ENCODE assay signal across 8 cellular contexts in the genomic region with DNA sequence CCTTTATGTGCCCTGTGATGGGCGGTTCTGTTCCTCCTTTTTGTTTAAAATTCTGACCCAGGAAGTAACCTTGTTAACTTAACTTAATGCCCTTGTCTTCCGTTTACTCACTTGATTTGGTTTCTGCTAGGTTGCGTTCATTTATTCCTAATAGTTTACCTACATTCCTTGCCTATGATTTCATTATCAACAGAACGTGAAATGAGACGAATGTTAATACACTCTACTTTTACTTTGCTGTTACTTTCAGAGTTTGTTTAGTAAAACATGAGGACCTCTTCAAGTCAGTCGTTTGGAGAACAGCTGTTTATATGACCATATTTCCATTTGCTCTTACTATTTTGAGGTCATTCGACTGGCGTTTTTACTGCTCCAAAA. TPM values are rescaled to one million over a fixed set of nuclear protein-coding genes. Genes with fewer than 3 reads are reported as not detected.
A peak's percentile ranks its signal among the peaks of the same experiment; 100 is the strongest.
DNase-seq lines count a peak whose midpoint lies in the region; ATAC-seq, FAIRE-seq and TF ChIP-seq lines count a peak whose summit lies in the region.

No MANE protein-coding gene starts in this region.

- intact Hi-C loops in kidney (cut with DNase I): no loop called here

- FAIRE-seq in kidney (lab: Jason Lieb, UNC): no peak

- H3K36me3 ChIP-seq in kidney (ENCODE audit: control insufficient read depth in 1 of 2, insufficient read depth in 2 of 2, low read length in 2 of 2): peaks cover 0 to 2% of the 10 kb centered on the region in 2 donors
- no peaks in the 10 kb centered on the region for H3K36me3 ChIP-seq in thoracic aorta

- no peak for DNase-seq in activated CD4-positive, alpha-beta T cell treated with anti-CD3 and anti-CD28 coated beads, Interleukin-2, amount 10 ng/mL, durations not matched to agents 7 days and 5 days
- no peak for DNase-seq in activated CD4-positive, alpha-beta T cell treated with anti-CD3 and anti-CD28 coated beads for 4 hours
- no peak for DNase-seq in kidney
- no peak for DNase-seq in thoracic aorta (ENCODE audit: low spot score)
- DNase-seq in UCSD-AML1 (lab: John Stamatoyannopoulos, UW; ENCODE audit: unreplicated experiment): no peak

- H3K4me1 ChIP-seq in kidney (ENCODE audit: control insufficient read depth in 1 of 2, insufficient read depth in 1 of 2, low read depth in 1 of 2, low read length in 2 of 2): peaks cover 13 to 14% of the 10 kb centered on the region in 2 donors
- peaks cover 10 to 16% of the 10 kb centered on the region in 2 donors for H3K4me1 ChIP-seq in thoracic aorta (ENCODE audit: control insufficient read depth in 1 of 2, low read depth in 2 of 2)

- POLR2A ChIA-PET in activated CD4-positive, alpha-beta T cell treated with anti-CD3 and anti-CD28 coated beads, Interleukin-2, amount 10 ng/mL, durations not matched to agents 7 days and 5 days (lab: Charles Lee): interaction anchor here (1.5 kb wide), 1 partner anchor 9 kb away, joined by 4 read pairs; no protein-coding TSS in a partner anchor

- no peaks in the 10 kb centered on the region for H3K27me3 ChIP-seq in thoracic aorta (replicated peaks; ENCODE audit: insufficient read depth)

- H3K9me3 ChIP-seq in kidney (ENCODE audit: control insufficient read depth in 1 of 2, low read length in 2 of 2) (no peaks in the 10 kb centered on the region), thoracic aorta (no peaks in the 10 kb centered on the region)

- TF ChIP-seq CTCF in kidney (IDR thresholded peaks at IDR 0.05; ENCODE audit: borderline replicate concordance, extremely low read depth, insufficient read depth) (no peak), thoracic aorta (IDR thresholded peaks at IDR 0.05) (no peak)

- H3K27me3 Mint-ChIP-seq in activated CD4-positive, alpha-beta T cell treated with anti-CD3 and anti-CD28 coated beads, Interleukin-2, amount 10 ng/mL, durations not matched to agents 7 days and 5 days: no peaks in the 10 kb centered on the region
- no peaks in the 10 kb centered on the region for H3K27me3 Mint-ChIP-seq in activated naive CD8-positive, alpha-beta T cell

- H3K36me3 Mint-ChIP-seq in activated CD4-positive, alpha-beta T cell treated with anti-CD3 and anti-CD28 coated beads, Interleukin-2, amount 10 ng/mL, durations not matched to agents 7 days and 5 days (ENCODE audit: low read depth): peaks cover 11% of the 10 kb centered on the region
- no peaks in the 10 kb centered on the region for H3K36me3 Mint-ChIP-seq in activated naive CD8-positive, alpha-beta T cell

- ATAC-seq in thoracic aorta (ENCODE audit: insufficient number of reproducible peaks, low FRiP score, low read depth) (no peak), GM21528 (IDR thresholded peaks at IDR 0.05; ENCODE audit: low FRiP score, unreplicated experiment) (no peak), HG02642 (IDR thresholded peaks at IDR 0.05; ENCODE audit: poor library complexity, unreplicated experiment) (no peak)

- CTCF ChIA-PET in activated CD4-positive, alpha-beta T cell treated with anti-CD3 and anti-CD28 coated beads, Interleukin-2, amount 10 ng/mL, durations not matched to agents 7 days and 5 days (lab: Charles Lee): interaction anchor here (0.5 to 1.5 kb wide), 3 partner anchors 8 to 29 kb away, joined by 3 to 8 read pairs (median 3); no protein-coding TSS in a partner anchor

- peak overlapping the region; percentile 99 for H3K4me3 Mint-ChIP-seq in activated CD4-positive, alpha-beta T cell treated with anti-CD3 and anti-CD28 coated beads, Interleukin-2, amount 10 ng/mL, durations not matched to agents 7 days and 5 days
- peak overlapping the region; percentile 98 for H3K4me3 Mint-ChIP-seq in activated naive CD8-positive, alpha-beta T cell

- H3K27ac ChIP-seq in kidney (ENCODE audit: low read depth in 2 of 2, low read length in 2 of 2): peak overlapping the region; percentile 79 to 84
- peak overlapping the region; percentile 69 to 82 for H3K27ac ChIP-seq in thoracic aorta

- H3K27ac Mint-ChIP-seq in activated CD4-positive, alpha-beta T cell treated with anti-CD3 and anti-CD28 coated beads, Interleukin-2, amount 10 ng/mL, durations not matched to agents 7 days and 5 days: peak overlapping the region; percentile 95
- H3K27ac Mint-ChIP-seq in activated naive CD8-positive, alpha-beta T cell: peak overlapping the region; percentile 96

- H3K4me3 ChIP-seq in kidney (ENCODE audit: low read length in 2 of 2) (peak overlapping the region; percentile 96 to 98), thoracic aorta (peak overlapping the region; percentile 91)

- H3K4me1 Mint-ChIP-seq in activated CD4-positive, alpha-beta T cell treated with anti-CD3 and anti-CD28 coated beads, Interleukin-2, amount 10 ng/mL, durations not matched to agents 7 days and 5 days: peaks cover 22% of the 10 kb centered on the region
- H3K4me1 Mint-ChIP-seq in activated naive CD8-positive, alpha-beta T cell (ENCODE audit: low read depth): peaks cover 16% of the 10 kb centered on the region

- no peaks in the 10 kb centered on the region for H3K9me3 Mint-ChIP-seq in activated CD4-positive, alpha-beta T cell treated with anti-CD3 and anti-CD28 coated beads, Interleukin-2, amount 10 ng/mL, durations not matched to agents 7 days and 5 days
- no peaks in the 10 kb centered on the region for H3K9me3 Mint-ChIP-seq in activated naive CD8-positive, alpha-beta T cell (ENCODE audit: low read depth)

- H3K9ac ChIP-seq in kidney (ENCODE audit: low read length in 2 of 2): peak overlapping the region; percentile 88 to 92

RNA-seq across cellular contexts. Expression of gene CEP192, which starts 0.7 kb away (rescaled TPM):
- 10 to 100 TPM; 52.3 to 55.1 TPM for total RNA-seq in activated CD4-positive, alpha-beta T cell treated with anti-CD3 and anti-CD28 coated beads, Interleukin-2, amount 10 ng/mL, durations not matched to agents 7 days and 5 days
- total RNA-seq in kidney: 31.7 TPM
- 4.9 TPM for polyA plus RNA-seq in kidney (ENCODE audit: insufficient read depth, low read depth, low replicate concordance)
- total RNA-seq in thoracic aorta: 10 to 100 TPM; 20.1 to 27.2 TPM

RNA-seq across cellular contexts. Expression of gene SEH1L, which starts 44.0 kb away (rescaled TPM):
- 10 to 100 TPM; 50.5 to 54.3 TPM for total RNA-seq in activated CD4-positive, alpha-beta T cell treated with anti-CD3 and anti-CD28 coated beads, Interleukin-2, amount 10 ng/mL, durations not matched to agents 7 days and 5 days
- total RNA-seq in kidney (43.3 TPM), thoracic aorta (10 to 100 TPM; 26.7 to 61.1 TPM)
- polyA plus RNA-seq in kidney (ENCODE audit: insufficient read depth, low read depth, low replicate concordance): 15.8 TPM
